Comparison of ENCODE assay signal across 17 cellular contexts in the genomic region with DNA sequence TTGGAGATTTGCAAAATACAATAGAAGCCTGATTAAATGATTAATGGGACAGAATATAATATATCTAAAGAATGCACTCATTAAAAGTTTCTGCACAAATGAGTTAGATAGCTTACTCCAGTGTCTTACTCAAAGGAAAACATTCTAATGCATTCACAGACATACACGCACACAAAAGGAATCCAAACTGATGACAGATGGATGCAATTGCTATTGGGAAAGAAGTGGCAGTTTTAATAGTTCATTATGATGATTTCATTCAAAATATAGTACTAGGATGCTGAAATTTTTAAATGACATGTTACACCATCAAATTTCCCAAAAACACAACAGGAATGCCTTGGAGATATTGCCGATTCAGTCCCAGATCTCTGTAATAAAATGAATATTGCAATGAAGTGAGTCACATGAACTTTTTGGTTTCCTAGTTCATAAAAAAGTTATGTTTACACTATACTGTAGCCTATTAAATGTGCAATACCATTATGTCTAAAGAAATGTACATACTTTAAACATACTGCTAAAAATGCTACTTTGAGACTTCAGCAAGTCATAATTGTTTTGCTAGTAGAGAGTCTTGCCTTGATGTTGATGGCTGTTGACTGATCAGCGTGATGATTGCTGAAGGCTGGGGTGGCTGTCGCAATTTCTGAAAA. TPM values are rescaled to one million over a fixed set of nuclear protein-coding genes. Genes with fewer than 3 reads are reported as not detected.
DNase-seq lines count a peak whose midpoint lies in the region; ATAC-seq, FAIRE-seq and TF ChIP-seq lines count a peak whose summit lies in the region.
"Had no signal": no experiment of that assay in that cellular context is flagged by ENCODE, and none has a peak within 500 bp of the region (broad histone marks: within the 10 kb centered on the region; RNA-seq: fewer than 3 reads in every experiment).

No MANE protein-coding gene starts in this region.

- no peak overlapping the region for H3K23ac ChIP-seq in mesenchymal stem cell (ENCODE audit: low read length in 2 of 2)

- H4K8ac ChIP-seq in mesenchymal stem cell (ENCODE audit: low read length): no peak overlapping the region

- H3K4me2 ChIP-seq in mesenchymal stem cell (ENCODE audit: low read length, poor library complexity, severe bottlenecking): no peak overlapping the region

- intact Hi-C loops in mucosa of descending colon (cut with DNase I, micrococcal nuclease): no loop called here

- no peak overlapping the region for H2BK15ac ChIP-seq in mesenchymal stem cell (ENCODE audit: low read depth, poor library complexity, severe bottlenecking)

- H4K91ac ChIP-seq in mesenchymal stem cell (ENCODE audit: low read length): no peak overlapping the region

- H3K9me3 ChIP-seq in mesenchymal stem cell (ENCODE audit: control insufficient read depth, low read length) (no peaks in the 10 kb centered on the region), mucosa of descending colon (no peaks in the 10 kb centered on the region)
- H3K9me3 ChIP-seq: thyroid gland had no signal

- WGBS in mesenchymal stem cell: 93% methylated on average over 3 of the region's 4 CpGs

- TF ChIP-seq CTCF in bronchial epithelial cell (IDR thresholded peaks at IDR 0.05; ENCODE audit: insufficient read depth, low read length, severe bottlenecking) (no peak), mucosa of descending colon (IDR thresholded peaks at IDR 0.05) (no peak)

- no peak overlapping the region for H3K4me3 ChIP-seq in bronchial epithelial cell (ENCODE audit: low read depth, low read length)
- no peak overlapping the region for H3K4me3 ChIP-seq in mesenchymal stem cell (ENCODE audit: insufficient read depth in 1 of 2, low read depth in 1 of 2, low read length in 2 of 2)
- no peak overlapping the region for H3K4me3 ChIP-seq in mucosa of descending colon
- H3K4me3 ChIP-seq: skin epidermis, thyroid gland had no signal

- H3K4ac ChIP-seq in mesenchymal stem cell (ENCODE audit: low read depth in 1 of 2, low read length in 2 of 2): no peak overlapping the region

- no peak for ATAC-seq in GM18870 (IDR thresholded peaks at IDR 0.05; ENCODE audit: unreplicated experiment)
- no peak for ATAC-seq in mucosa of descending colon
- ATAC-seq: Right ventricle myocardium inferior had no signal

- H2BK5ac ChIP-seq in mesenchymal stem cell (ENCODE audit: low read depth, low read length, poor library complexity, severe bottlenecking): no peak overlapping the region

- no peaks in the 10 kb centered on the region for H3K79me1 ChIP-seq in mesenchymal stem cell (replicated peaks; ENCODE audit: low read length, poor library complexity, severe bottlenecking)

- peaks cover 6% of the 10 kb centered on the region for H3K4me1 ChIP-seq in mesenchymal stem cell (ENCODE audit: control insufficient read depth, insufficient read depth, low read depth, low read length)
- H3K4me1 ChIP-seq in mucosa of descending colon (ENCODE audit: low read depth): no peaks in the 10 kb centered on the region

- peak overlapping the region; percentile 92 for H2AK5ac ChIP-seq in mesenchymal stem cell (ENCODE audit: low read length, severe bottlenecking)

- H3K27me3 ChIP-seq in bronchial epithelial cell (ENCODE audit: control insufficient read depth, insufficient read depth, low read length) (no peaks in the 10 kb centered on the region), mesenchymal stem cell (ENCODE audit: control insufficient read depth in 1 of 2, insufficient read depth in 1 of 2, low read length in 2 of 2) (no peaks in the 10 kb centered on the region)
- H3K27me3 ChIP-seq: thyroid gland had no signal

- no peak overlapping the region for H3K14ac ChIP-seq in mesenchymal stem cell (ENCODE audit: low read length in 2 of 2)

- no peak overlapping the region for H2BK120ac ChIP-seq in mesenchymal stem cell (ENCODE audit: low read depth, low read length)

- DNase-seq in AG08395 (ENCODE audit: low spot score): peak; percentile 75
- no peak for DNase-seq in HTR-8/SVneo (ENCODE audit: insufficient read length, low spot score)
- DNase-seq in bronchial epithelial cell (ENCODE audit: low read depth): peak; percentile 49
- peak; percentile 61 for DNase-seq in mesenchymal stem cell
- no peak for DNase-seq in mucosa of descending colon
- DNase-seq in NCI-H1092 treated with DMSO at 0.1 percent for 48 hours (lab: John Stamatoyannopoulos, UW): no peak
- DNase-seq in T-helper 9 cell: no peak
- DNase-seq: activated CD4-positive, alpha-beta T cell treated with anti-CD3 and anti-CD28 coated beads for 4 hours; Calu3; caudate nucleus; endodermal cell; nucleus accumbens; thyroid gland had no signal

- H3K36me3 ChIP-seq in bronchial epithelial cell (ENCODE audit: control insufficient read depth, insufficient read depth, low read length) (no peaks in the 10 kb centered on the region), mesenchymal stem cell (ENCODE audit: control insufficient read depth in 1 of 2, insufficient read depth in 2 of 2, low read depth in 1 of 2, low read length in 2 of 2) (no peaks in the 10 kb centered on the region), mucosa of descending colon (ENCODE audit: low read depth) (no peaks in the 10 kb centered on the region)
- H3K36me3 ChIP-seq: thyroid gland had no signal

- peak overlapping the region; percentile 79 for H3K27ac ChIP-seq in mesenchymal stem cell (ENCODE audit: low read length, poor library complexity, severe bottlenecking)
- H3K27ac ChIP-seq: skin epidermis, thyroid gland had no signal

- no peak overlapping the region for H2BK12ac ChIP-seq in mesenchymal stem cell (ENCODE audit: low read length in 2 of 2)

- H3K18ac ChIP-seq in mesenchymal stem cell (ENCODE audit: low read depth in 1 of 2, low read length in 2 of 2): no peak overlapping the region

- peak overlapping the region; percentile 63 for H2AFZ ChIP-seq in mesenchymal stem cell (ENCODE audit: low read depth, low read length)

- FAIRE-seq in HTR-8/SVneo (lab: Jason Lieb, UNC) (peak; percentile 55), bronchial epithelial cell (lab: Jason Lieb, UNC) (no peak)
- FAIRE-seq: GM19239 had no signal

- no peak overlapping the region for H3K9ac ChIP-seq in mesenchymal stem cell (ENCODE audit: low read length)

RNA-seq across cellular contexts. Expression of gene BBS12, which starts 45.5 kb away (rescaled TPM):
- 4.5 and 6.8 TPM in 2 replicates for total RNA-seq in bronchial epithelial cell
- 3.6 TPM for polyA plus RNA-seq in mesenchymal stem cell (2013, experiment 1 of 2)
- 3.7 TPM for polyA plus RNA-seq in mesenchymal stem cell (2013, experiment 2 of 2)
- total RNA-seq in mucosa of descending colon: 1 to 10 TPM; 3.3 to 5.4 (median 3.9) TPM

RNA-seq across cellular contexts. Expression of gene FGF2, which starts 48.7 kb away (rescaled TPM):
- total RNA-seq in bronchial epithelial cell: 9.2 and 14.8 TPM in 2 replicates
- 10.4 TPM for polyA plus RNA-seq in mesenchymal stem cell (2013, experiment 1 of 2)
- polyA plus RNA-seq in mesenchymal stem cell (2013, experiment 2 of 2): 10.7 TPM
- 10 to 100 TPM in 1 of 3 donors, 1 to 10 TPM in 2; 1.3 to 45.0 (median 2.4) TPM for total RNA-seq in mucosa of descending colon

Comparison
In these comparisons a context has a peak if more than half of its experiments do, and no peak if none do; other contexts are left out.
1. DNase-seq: peak in AG08395 (single experiment), bronchial epithelial cell (single experiment) and mesenchymal stem cell (single experiment); none in HTR-8/SVneo (single experiment), mucosa of descending colon (0 of 3), NCI-H1092 treated with DMSO at 0.1 percent for 48 hours (single experiment) and T-helper 9 cell (single experiment).